ENCODE assay signal across 12 cellular contexts in genomic region chrX:45517090-45517973, GRCh38.
DNase-seq lines count a peak whose midpoint lies in the region; ATAC-seq, FAIRE-seq and TF ChIP-seq lines count a peak whose summit lies in the region.
"Had no signal": no experiment of that assay in that cellular context is flagged by ENCODE, and none has a peak within 500 bp of the region (broad histone marks: within the 10 kb centered on the region; RNA-seq: fewer than 3 reads in every experiment).

No MANE protein-coding gene starts in this region.

- H3K27ac ChIP-seq in GM23338 (ENCODE audit: low read depth): no peak overlapping the region
- peak overlapping the region; percentile 81 for H3K27ac ChIP-seq in fibroblast of lung (ENCODE audit: insufficient read depth, low read length)
- H3K27ac ChIP-seq: SJCRH30 had no signal

- peak; percentile 42 for FAIRE-seq in RCC 7860 (lab: Jason Lieb, UNC)

- no peak overlapping the region for H3K4me3 Mint-ChIP-seq in GM23338
- H3K4me3 Mint-ChIP-seq in activated CD8-positive, alpha-beta memory T cell treated with anti-CD3 and anti-CD28 coated beads, Interleukin-2, amount 10 ng/mL, durations not matched to agents 7 days and 5 days: no peak overlapping the region

- CTCF ChIA-PET in activated CD8-positive, alpha-beta memory T cell treated with anti-CD3 and anti-CD28 coated beads, Interleukin-2, amount 10 ng/mL, durations not matched to agents 7 days and 5 days (lab: Charles Lee): no interaction called here

- no peaks in the 10 kb centered on the region for H3K36me3 Mint-ChIP-seq in GM23338 (ENCODE audit: low read depth)
- no peaks in the 10 kb centered on the region for H3K36me3 Mint-ChIP-seq in activated CD8-positive, alpha-beta memory T cell treated with anti-CD3 and anti-CD28 coated beads, Interleukin-2, amount 10 ng/mL, durations not matched to agents 7 days and 5 days

- H3K4me2 ChIP-seq in GM23338 (no peak overlapping the region), fibroblast of lung (ENCODE audit: extremely low read depth, insufficient read depth, low read length) (no peak overlapping the region)

- H3K9ac ChIP-seq in fibroblast of lung (ENCODE audit: insufficient read depth, low read length): no peak overlapping the region

- H3K4me1 ChIP-seq in GM23338 (ENCODE audit: insufficient read depth) (no peaks in the 10 kb centered on the region), fibroblast of lung (ENCODE audit: control insufficient read depth, extremely low read depth, insufficient read depth, low read length) (peaks cover 12% of the 10 kb centered on the region)
- H3K4me1 ChIP-seq: SJCRH30 had no signal

- H3K9me3 ChIP-seq in fibroblast of lung (ENCODE audit: control insufficient read depth, insufficient read depth, low read depth, low read length): no peaks in the 10 kb centered on the region
- H3K9me3 ChIP-seq: SJCRH30 had no signal

- peaks cover 10% of the 10 kb centered on the region; the same call in 2 of the 3 replicates for H3K4me1 Mint-ChIP-seq in GM23338
- peaks cover 11% of the 10 kb centered on the region for H3K4me1 Mint-ChIP-seq in activated CD8-positive, alpha-beta memory T cell treated with anti-CD3 and anti-CD28 coated beads, Interleukin-2, amount 10 ng/mL, durations not matched to agents 7 days and 5 days

- H3K79me2 ChIP-seq in GM23338 (replicated peaks; ENCODE audit: insufficient read depth) (no peaks in the 10 kb centered on the region), fibroblast of lung (ENCODE audit: control insufficient read depth, insufficient read depth, low read length) (no peaks in the 10 kb centered on the region)

- H3K27me3 Mint-ChIP-seq in GM23338 (ENCODE audit: insufficient read depth, low read depth, poor library complexity): no peaks in the 10 kb centered on the region
- no peaks in the 10 kb centered on the region for H3K27me3 Mint-ChIP-seq in activated CD8-positive, alpha-beta memory T cell treated with anti-CD3 and anti-CD28 coated beads, Interleukin-2, amount 10 ng/mL, durations not matched to agents 7 days and 5 days

- no peak overlapping the region for H3K27ac Mint-ChIP-seq in GM23338
- no peak overlapping the region for H3K27ac Mint-ChIP-seq in activated CD8-positive, alpha-beta memory T cell treated with anti-CD3 and anti-CD28 coated beads, Interleukin-2, amount 10 ng/mL, durations not matched to agents 7 days and 5 days

- no peaks in the 10 kb centered on the region for H4K20me1 ChIP-seq in GM23338 (replicated peaks; ENCODE audit: insufficient read depth)
- no peaks in the 10 kb centered on the region for H4K20me1 ChIP-seq in fibroblast of lung (ENCODE audit: control insufficient read depth, extremely low read depth, insufficient read depth, low read length)

- H3K27me3 ChIP-seq in GM23338 (ENCODE audit: insufficient read depth) (no peaks in the 10 kb centered on the region), fibroblast of lung (ENCODE audit: control insufficient read depth, insufficient read depth, low read length) (no peaks in the 10 kb centered on the region)
- H3K27me3 ChIP-seq: SJCRH30 had no signal

- no peaks in the 10 kb centered on the region for H3F3A ChIP-seq in GM23338 (replicated peaks; ENCODE audit: low read depth)

- H2AFZ ChIP-seq in GM23338 (no peak overlapping the region), fibroblast of lung (ENCODE audit: low read length) (no peak overlapping the region)

- no peak overlapping the region for H3K4me3 ChIP-seq in GM23338
- H3K4me3 ChIP-seq in fibroblast of lung (replicated peaks in 1 of 4; ENCODE audit: control extremely low read depth in 1 of 4, insufficient read depth in 1 of 4, low read depth in 3 of 4, low read length in 4 of 4): no peak overlapping the region
- H3K4me3 ChIP-seq in retinal pigment epithelial cell (ENCODE audit: low read length): no peak overlapping the region
- H3K4me3 ChIP-seq: SJCRH30 had no signal

- TF ChIP-seq CTCF in GM23338 (conservative IDR thresholded peaks at IDR 0.05; ENCODE audit: low read depth in 2 of 2): no peak
- TF ChIP-seq CTCF in fibroblast of lung (conservative IDR thresholded peaks at IDR 0.05 in 1 of 2, IDR thresholded peaks at IDR 0.05 in 1 of 2; ENCODE audit: low read depth in 1 of 2, low read length in 2 of 2): no peak
- TF ChIP-seq CTCF in retinal pigment epithelial cell (conservative IDR thresholded peaks at IDR 0.05; ENCODE audit: low read depth, low read length): no peak

- H3K9me3 Mint-ChIP-seq in GM23338: no peaks in the 10 kb centered on the region
- no peaks in the 10 kb centered on the region for H3K9me3 Mint-ChIP-seq in activated CD8-positive, alpha-beta memory T cell treated with anti-CD3 and anti-CD28 coated beads, Interleukin-2, amount 10 ng/mL, durations not matched to agents 7 days and 5 days (ENCODE audit: low read depth)

- DNase-seq in GM23338 (ENCODE audit: low spot score): peak; percentile 33
- peak; percentile 46 for DNase-seq in RCC 7860 (ENCODE audit: low spot score)
- peak; percentile 73 to 86 for DNase-seq in fibroblast of lung (ENCODE audit: low read depth in 2 of 2)
- DNase-seq in retinal pigment epithelial cell (ENCODE audit: low read depth): peak; percentile 59
- DNase-seq in stimulated activated CD4-positive, alpha-beta T cell treated with anti-CD3 and anti-CD28 coated beads, Interleukin-4, amount 100 ng/mL, for 4 hours: no peak
- no peak for DNase-seq in activated CD8-positive, alpha-beta memory T cell treated with anti-CD3 and anti-CD28 coated beads, Interleukin-2, amount 10 ng/mL, durations not matched to agents 7 days and 5 days
- DNase-seq in activated CD4-positive, CD25-positive, alpha-beta regulatory T cell (lab: John Stamatoyannopoulos, UW): no peak
- DNase-seq: anterior cingulate cortex, midbrain, NCI-H2107, substantia nigra had no signal

- no peaks in the 10 kb centered on the region for H3K9me2 ChIP-seq in GM23338 (ENCODE audit: insufficient read depth)

- no peaks in the 10 kb centered on the region for H3K36me3 ChIP-seq in GM23338 (ENCODE audit: insufficient read depth)
- no peaks in the 10 kb centered on the region for H3K36me3 ChIP-seq in fibroblast of lung (ENCODE audit: control insufficient read depth, insufficient read depth, low read length)
- H3K36me3 ChIP-seq: SJCRH30 had no signal

- peak; percentile 61 for ATAC-seq in GM23338
- no peak for ATAC-seq in activated CD8-positive, alpha-beta memory T cell treated with anti-CD3 and anti-CD28 coated beads, Interleukin-2, amount 10 ng/mL, durations not matched to agents 7 days and 5 days

TF ChIP-seq in GM23338, 12 proteins besides CTCF, POLR2A, EP300 and RAD21 (continues in another document):
- TF ChIP-seq ZNF331 (CRISPR knock-in tag; IDR thresholded peaks at IDR 0.05; ENCODE audit: low read depth) (no peak), ZNF462 (CRISPR knock-in tag; IDR thresholded peaks at IDR 0.05) (no peak), NANOG (IDR thresholded peaks at IDR 0.05; ENCODE audit: borderline replicate concordance) (no peak)

Comparison
In these comparisons a context has a peak if more than half of its experiments do, and no peak if none do; other contexts are left out.
1. DNase-seq: peak in GM23338 (single experiment), RCC 7860 (single experiment), fibroblast of lung (2 of 2) and retinal pigment epithelial cell (single experiment); none in stimulated activated CD4-positive, alpha-beta T cell treated with anti-CD3 and anti-CD28 coated beads, Interleukin-4, amount 100 ng/mL, for 4 hours (0 of 2), activated CD8-positive, alpha-beta memory T cell treated with anti-CD3 and anti-CD28 coated beads, Interleukin-2, amount 10 ng/mL, durations not matched to agents 7 days and 5 days (single experiment) and activated CD4-positive, CD25-positive, alpha-beta regulatory T cell (0 of 4).